ENCODE assay signal across 9 cellular contexts in the genomic region with DNA sequence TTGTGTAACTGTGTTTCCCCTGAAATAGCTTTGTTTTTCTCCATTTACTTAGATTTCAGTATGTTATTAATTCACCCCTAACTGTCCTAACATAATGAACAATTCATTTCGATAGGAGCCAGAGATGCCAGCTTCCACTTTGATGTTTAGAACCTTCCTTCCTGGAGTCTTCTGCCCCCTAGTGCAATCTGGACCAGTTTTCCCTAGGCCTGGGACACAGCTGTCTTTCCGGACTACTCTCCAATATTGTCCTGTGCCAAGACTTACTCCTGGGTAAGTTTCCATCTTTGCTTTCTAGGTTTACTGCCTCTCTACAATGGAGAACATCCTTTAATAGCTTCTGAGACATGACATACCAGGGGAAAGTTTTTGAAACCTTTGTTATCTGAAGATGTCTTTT. TPM values are rescaled to one million over a fixed set of nuclear protein-coding genes. Genes with fewer than 3 reads are reported as not detected.
DNase-seq lines count a peak whose midpoint lies in the region; ATAC-seq and TF ChIP-seq lines count a peak whose summit lies in the region.
"Had no signal": no experiment of that assay in that cellular context is flagged by ENCODE, and none has a peak within 500 bp of the region (broad histone marks: within the 10 kb centered on the region; RNA-seq: fewer than 3 reads in every experiment).

No MANE protein-coding gene starts in this region.

- no peak overlapping the region for H3K4me3 ChIP-seq in PC-9
- H3K4me3 ChIP-seq in fibroblast of lung (replicated peaks in 1 of 4; ENCODE audit: control extremely low read depth in 1 of 4, insufficient read depth in 1 of 4, low read depth in 3 of 4, low read length in 4 of 4) = no peak overlapping the region
- no peak overlapping the region for H3K4me3 ChIP-seq in parathyroid adenoma (ENCODE audit: low read depth, low read length)

- H3K79me2 ChIP-seq in PC-9 (ENCODE audit: low read depth) = no peaks in the 10 kb centered on the region
- H3K79me2 ChIP-seq in fibroblast of lung (ENCODE audit: control insufficient read depth, insufficient read depth, low read length) = no peaks in the 10 kb centered on the region
- peaks cover 23% of the 10 kb centered on the region for H3K79me2 ChIP-seq in parathyroid adenoma

- H3K27ac ChIP-seq in PC-9 (no peak overlapping the region), fibroblast of lung (ENCODE audit: insufficient read depth, low read length) (no peak overlapping the region), parathyroid adenoma (no peak overlapping the region)

- H3K9me3 ChIP-seq in PC-9 (ENCODE audit: insufficient read depth, low read depth) = no peaks in the 10 kb centered on the region
- H3K9me3 ChIP-seq in fibroblast of lung (ENCODE audit: control insufficient read depth, insufficient read depth, low read depth, low read length) = no peaks in the 10 kb centered on the region
- H3K9me3 ChIP-seq in parathyroid adenoma (ENCODE audit: control insufficient read depth, low read length) = no peaks in the 10 kb centered on the region

- POLR2A ChIA-PET in PC-9 (lab: Charles Lee; ENCODE audit: unreplicated experiment) = interaction anchor here (0.6 kb wide), 1 partner anchor 12 kb away, joined by 5 read pairs; no protein-coding TSS in a partner anchor

- no peaks in the 10 kb centered on the region for H3K9me2 ChIP-seq in PC-9 (ENCODE audit: insufficient read depth)

- no peak for ATAC-seq in GM19035 (IDR thresholded peaks at IDR 0.05; ENCODE audit: unreplicated experiment)

- H3K4me1 ChIP-seq in PC-9 (replicated peaks; ENCODE audit: insufficient read depth) (no peaks in the 10 kb centered on the region), fibroblast of lung (ENCODE audit: control insufficient read depth, extremely low read depth, insufficient read depth, low read length) (no peaks in the 10 kb centered on the region), parathyroid adenoma (no peaks in the 10 kb centered on the region)

- H4K20me1 ChIP-seq in PC-9 (ENCODE audit: insufficient read depth) = peaks cover 5% of the 10 kb centered on the region; the same call in 1 of the 2 replicates
- H4K20me1 ChIP-seq in fibroblast of lung (ENCODE audit: control insufficient read depth, extremely low read depth, insufficient read depth, low read length) = no peaks in the 10 kb centered on the region

- H3K4me2 ChIP-seq in PC-9 (no peak overlapping the region), fibroblast of lung (ENCODE audit: extremely low read depth, insufficient read depth, low read length) (no peak overlapping the region), parathyroid adenoma (ENCODE audit: low read length) (no peak overlapping the region)

- H2AFZ ChIP-seq in PC-9 = no peak overlapping the region
- no peak overlapping the region for H2AFZ ChIP-seq in fibroblast of lung (ENCODE audit: low read length)
- H2AFZ ChIP-seq in parathyroid adenoma = no peak overlapping the region

- no peak overlapping the region for H3K9ac ChIP-seq in fibroblast of lung (ENCODE audit: insufficient read depth, low read length)
- H3K9ac ChIP-seq in parathyroid adenoma = no peak overlapping the region

- peaks cover 4% of the 10 kb centered on the region; the same call in 1 of the 2 replicates for H3K36me3 ChIP-seq in PC-9 (ENCODE audit: low read depth)
- H3K36me3 ChIP-seq in fibroblast of lung (ENCODE audit: control insufficient read depth, insufficient read depth, low read length) = peaks cover 7% of the 10 kb centered on the region
- no peaks in the 10 kb centered on the region for H3K36me3 ChIP-seq in parathyroid adenoma (ENCODE audit: control insufficient read depth, insufficient read depth, low read length)

- intact Hi-C loops in PC-9 (cut with micrococcal nuclease; ENCODE audit: unreplicated experiment) = loop anchor here (1.0 kb wide), 1 partner anchor 21 kb away; the partner anchor contains the start of gene SMIM5

- H3K27me3 ChIP-seq in PC-9 (ENCODE audit: insufficient read depth, low read depth) = no peaks in the 10 kb centered on the region
- H3K27me3 ChIP-seq in fibroblast of lung (ENCODE audit: control insufficient read depth, insufficient read depth, low read length) = no peaks in the 10 kb centered on the region
- H3K27me3 ChIP-seq in parathyroid adenoma (ENCODE audit: control insufficient read depth, insufficient read depth, low read length) = no peaks in the 10 kb centered on the region

- TF ChIP-seq CTCF in PC-9 (conservative IDR thresholded peaks at IDR 0.05) (peak; percentile 34; the same call in 1 of the 2 replicates), fibroblast of lung (conservative IDR thresholded peaks at IDR 0.05 in 1 of 2, IDR thresholded peaks at IDR 0.05 in 1 of 2; ENCODE audit: low read depth in 1 of 2, low read length in 2 of 2) (peak; percentile 13 to 20), parathyroid adenoma (IDR thresholded peaks at IDR 0.05) (peak; percentile 40)

- BruUV-seq in PC-9 (replicated peaks; lab: Mats Ljungman, UMichigan) = no TSS peak

- DNase-seq in GF-D8 (lab: John Stamatoyannopoulos, UW) = peak; percentile 43
- DNase-seq in PC-9 = no peak
- DNase-seq in fibroblast of lung (ENCODE audit: low read depth in 2 of 2) = peak in 1 of 2 donors; percentile 9
- no peak for DNase-seq in activated CD4-positive, alpha-beta T cell treated with anti-CD3 and anti-CD28 coated beads for 1 hour
- no peak for DNase-seq in glomerular visceral epithelial cell (ENCODE audit: extremely low spot score)
- DNase-seq: activated naive CD4-positive, alpha-beta T cell treated with anti-CD3 and anti-CD28 coated beads, Interleukin-2, amount 10 ng/mL, durations not matched to agents 7 days and 5 days; retina had no signal

- H3F3A ChIP-seq in PC-9 (ENCODE audit: insufficient read depth, low read depth) = peaks cover 10% of the 10 kb centered on the region

- CTCF ChIA-PET in PC-9 (lab: Charles Lee) = interaction anchor here (0.6 to 3.9 kb wide), 9 partner anchors 9 to 299 kb away, joined by 3 to 35 read pairs (median 6); partner anchors contain the start of gene SMIM5

RNA-seq across cellular contexts. Expression of gene RECQL5, which starts 12.8 kb away (rescaled TPM):
- 41.0 and 44.2 TPM in 2 replicates for total RNA-seq in PC-9 (2021)
- total RNA-seq in fibroblast of lung = 18.5 and 26.3 TPM in 2 replicates
- polyA plus RNA-seq in fibroblast of lung = 8.4 and 9.9 TPM in 2 replicates
- polyA plus RNA-seq in fibroblast of lung (2012) = 7.7 and 11.5 TPM in 2 replicates
- polyA minus RNA-seq in fibroblast of lung (ENCODE audit: low replicate concordance) = 29.8 and 33.3 TPM in 2 replicates

RNA-seq across cellular contexts. Expression of gene SAP30BP, which starts 13.0 kb away (rescaled TPM):
- total RNA-seq in PC-9 (2021) = 79.5 and 80.3 TPM in 2 replicates
- 40.6 and 43.9 TPM in 2 replicates for total RNA-seq in fibroblast of lung
- 61.0 and 84.5 TPM in 2 replicates for polyA plus RNA-seq in fibroblast of lung
- polyA plus RNA-seq in fibroblast of lung (2012) = 63.7 and 84.5 TPM in 2 replicates
- 49.4 and 52.1 TPM in 2 replicates for polyA minus RNA-seq in fibroblast of lung (ENCODE audit: low replicate concordance)

RNA-seq across cellular contexts. Expression of gene SMIM5, which starts 20.9 kb away (rescaled TPM):
- 0.31 and 0.40 TPM in 2 replicates for total RNA-seq in PC-9 (2021)
- under 0.01 and 0.17 TPM in 2 replicates for total RNA-seq in fibroblast of lung
- 0.05 TPM in 1 of 2 replicates, not detected in the other for polyA plus RNA-seq in fibroblast of lung
- 0.10 TPM in 1 of 2 replicates, not detected in the other for polyA plus RNA-seq in fibroblast of lung (2012)
- not detected in 2 replicates for polyA minus RNA-seq in fibroblast of lung (ENCODE audit: low replicate concordance)
